Comparison of ENCODE assay signal across 8 cellular contexts in genomic region chr11:128342511-128343133, GRCh38.
DNase-seq lines count a peak whose midpoint lies in the region; ATAC-seq and TF ChIP-seq lines count a peak whose summit lies in the region.

No MANE protein-coding gene starts in this region.

- H3K9me2 ChIP-seq in PC-9 (ENCODE audit: insufficient read depth): no peaks in the 10 kb centered on the region

- CTCF ChIA-PET in PC-9 (lab: Charles Lee): no interaction called here

- peaks cover 6% of the 10 kb centered on the region for H3K9me3 Mint-ChIP-seq in activated naive CD8-positive, alpha-beta T cell treated with anti-CD3 and anti-CD28 coated beads, Interleukin-2, amount 50 U/mL, for 24 hours

- intact Hi-C loops in Right ventricle myocardium inferior (cut with DNase I) (no loop called here), cardiac septum (cut with DNase I) (loop anchor here (5.0 kb wide), 1 partner anchor 80 kb away; no protein-coding TSS in a partner anchor), PC-9 (cut with micrococcal nuclease; ENCODE audit: unreplicated experiment) (loop anchor here (1.0 to 5.0 kb wide), 3 partner anchors 106 to 170 kb away; no protein-coding TSS in a partner anchor), lower lobe of right lung (cut with DNase I) (no loop called here)

- peak overlapping the region; percentile 23 for H3K4me3 Mint-ChIP-seq in activated naive CD8-positive, alpha-beta T cell treated with anti-CD3 and anti-CD28 coated beads, Interleukin-2, amount 50 U/mL, for 24 hours

- ATAC-seq in Right ventricle myocardium inferior (peak; percentile 69), HG03159 (IDR thresholded peaks at IDR 0.05; ENCODE audit: unreplicated experiment) (peak; percentile 86), lower lobe of right lung (peak; percentile 96), upper lobe of left lung (ENCODE audit: low FRiP score in 2 of 2) (peak; percentile 84 to 96)
- ATAC-seq in activated naive CD8-positive, alpha-beta T cell treated with anti-CD3 and anti-CD28 coated beads, Interleukin-2, amount 50 U/mL, for 24 hours: peak; percentile 77

- peak overlapping the region; percentile 75 for H3K27ac Mint-ChIP-seq in activated naive CD8-positive, alpha-beta T cell treated with anti-CD3 and anti-CD28 coated beads, Interleukin-2, amount 50 U/mL, for 24 hours

- H3F3A ChIP-seq in PC-9 (ENCODE audit: insufficient read depth, low read depth): peaks cover 18% of the 10 kb centered on the region

- peaks cover 88% of the 10 kb centered on the region for H3K4me1 Mint-ChIP-seq in activated naive CD8-positive, alpha-beta T cell treated with anti-CD3 and anti-CD28 coated beads, Interleukin-2, amount 50 U/mL, for 24 hours

- POLR2A ChIA-PET in PC-9 (lab: Charles Lee; ENCODE audit: unreplicated experiment): interaction anchor here (0.6 kb wide), 2 partner anchors 121 to 281 kb away, joined by 4 to 6 read pairs; no protein-coding TSS in a partner anchor

- no peak overlapping the region for H2AFZ ChIP-seq in PC-9

- H3K4me1 ChIP-seq in PC-9 (replicated peaks; ENCODE audit: insufficient read depth) (peaks cover 34% of the 10 kb centered on the region), lower lobe of right lung (peaks cover 33% of the 10 kb centered on the region), upper lobe of left lung (peaks cover 21 to 30% (median 21%) of the 10 kb centered on the region in 4 donors)

- H3K36me3 ChIP-seq in PC-9 (ENCODE audit: low read depth) (no peaks in the 10 kb centered on the region), lower lobe of right lung (no peaks in the 10 kb centered on the region), upper lobe of left lung (no peaks in the 10 kb centered on the region)

- no peak for DNase-seq in Right ventricle myocardium inferior (ENCODE audit: missing footprints)
- no peak for DNase-seq in cardiac septum (ENCODE audit: low spot score)
- DNase-seq in PC-9: peak; percentile 58 to 99
- peak; percentile 67 for DNase-seq in activated naive CD8-positive, alpha-beta T cell treated with anti-CD3 and anti-CD28 coated beads, Interleukin-2, amount 50 U/mL, for 24 hours
- DNase-seq in lower lobe of right lung: peak; percentile 72
- DNase-seq in upper lobe of left lung: peak in 1 of 2 donors; percentile 84
- no peak for DNase-seq in OCI-M2 (lab: John Stamatoyannopoulos, UW; ENCODE audit: unreplicated experiment)

- H3K27ac ChIP-seq in PC-9 (peak overlapping the region; percentile 71), lower lobe of right lung (peak overlapping the region; percentile 74), upper lobe of left lung (peak overlapping the region; percentile 50 to 84 (median 66))

- H3K36me3 Mint-ChIP-seq in activated naive CD8-positive, alpha-beta T cell treated with anti-CD3 and anti-CD28 coated beads, Interleukin-2, amount 50 U/mL, for 24 hours (ENCODE audit: low read depth): peaks cover 2% of the 10 kb centered on the region

- no peaks in the 10 kb centered on the region for H3K79me2 ChIP-seq in PC-9 (ENCODE audit: low read depth)

- WGBS in upper lobe of left lung, 2 donors: 36 to 50% methylated on average over 7 of the region's 7 CpGs

- no TSS peak for BruUV-seq in PC-9 (replicated peaks; lab: Mats Ljungman, UMichigan)

- H3K9me3 ChIP-seq in PC-9 (ENCODE audit: insufficient read depth, low read depth) (no peaks in the 10 kb centered on the region; the same call in 1 of the 2 replicates), lower lobe of right lung (no peaks in the 10 kb centered on the region), upper lobe of left lung (no peaks in the 10 kb centered on the region)

- H3K4me3 ChIP-seq in PC-9: no peak overlapping the region
- H3K4me3 ChIP-seq in lower lobe of right lung: no peak overlapping the region
- H3K4me3 ChIP-seq in upper lobe of left lung: no peak overlapping the region

- TF ChIP-seq CTCF in PC-9 (conservative IDR thresholded peaks at IDR 0.05): no peak
- no peak for TF ChIP-seq CTCF in lower lobe of right lung (IDR thresholded peaks at IDR 0.05)
- TF ChIP-seq CTCF in upper lobe of left lung (IDR thresholded peaks at IDR 0.05): no peak

- TF ChIP-seq POLR2A in upper lobe of left lung (IDR thresholded peaks at IDR 0.05): no peak

- H3K27me3 Mint-ChIP-seq in activated naive CD8-positive, alpha-beta T cell treated with anti-CD3 and anti-CD28 coated beads, Interleukin-2, amount 50 U/mL, for 24 hours: no peaks in the 10 kb centered on the region

- no peaks in the 10 kb centered on the region for H4K20me1 ChIP-seq in PC-9 (ENCODE audit: insufficient read depth)

- peak in 2 of 4 donors; percentile 21 to 67 for TF ChIP-seq EP300 in upper lobe of left lung (IDR thresholded peaks at IDR 0.05)

- H3K27me3 ChIP-seq in PC-9 (ENCODE audit: insufficient read depth, low read depth) (no peaks in the 10 kb centered on the region), lower lobe of right lung (ENCODE audit: low read depth) (no peaks in the 10 kb centered on the region), upper lobe of left lung (no peaks in the 10 kb centered on the region)

- H3K4me2 ChIP-seq in PC-9: peak overlapping the region; percentile 46

Comparison
In these comparisons a context has a peak if more than half of its experiments do, and no peak if none do; other contexts are left out.
1. intact Hi-C loops: an anchor here in cardiac septum (5.0 kb wide) and PC-9 (1.0 to 5.0 kb wide); none called in Right ventricle myocardium inferior and lower lobe of right lung.
2. DNase-seq: peak in PC-9 (2 of 2), activated naive CD8-positive, alpha-beta T cell treated with anti-CD3 and anti-CD28 coated beads, Interleukin-2, amount 50 U/mL, for 24 hours (single experiment) and lower lobe of right lung (single experiment); none in Right ventricle myocardium inferior (single experiment), cardiac septum (single experiment) and OCI-M2 (single experiment).
3. Peak in every context shown above with its lines, with median percentiles within 50 percentile points of each other: ATAC-seq and H3K27ac ChIP-seq.